In genomic region chr17:64430027-64430426, GRCh38 we compare ENCODE assay signal across 2 cellular contexts. TPM values are rescaled to one million over a fixed set of nuclear protein-coding genes. Genes with fewer than 3 reads are reported as not detected.
"Had no signal": no experiment of that assay in that cellular context is flagged by ENCODE, and none has a peak within 500 bp of the region (broad histone marks: within the 10 kb centered on the region; RNA-seq: fewer than 3 reads in every experiment).

No MANE protein-coding gene starts in this region.

RNA-seq across cellular contexts. Expression of gene MILR1, which starts 18.9 kb away (rescaled TPM):
- total RNA-seq: SK-MEL-5 had no signal

RNA-seq across cellular contexts. Expression of gene PECAM1, which starts 39.4 kb away (rescaled TPM):
- total RNA-seq: NCI-H460 had no signal
